ENCODE assay signal across 11 cellular contexts in the genomic region with DNA sequence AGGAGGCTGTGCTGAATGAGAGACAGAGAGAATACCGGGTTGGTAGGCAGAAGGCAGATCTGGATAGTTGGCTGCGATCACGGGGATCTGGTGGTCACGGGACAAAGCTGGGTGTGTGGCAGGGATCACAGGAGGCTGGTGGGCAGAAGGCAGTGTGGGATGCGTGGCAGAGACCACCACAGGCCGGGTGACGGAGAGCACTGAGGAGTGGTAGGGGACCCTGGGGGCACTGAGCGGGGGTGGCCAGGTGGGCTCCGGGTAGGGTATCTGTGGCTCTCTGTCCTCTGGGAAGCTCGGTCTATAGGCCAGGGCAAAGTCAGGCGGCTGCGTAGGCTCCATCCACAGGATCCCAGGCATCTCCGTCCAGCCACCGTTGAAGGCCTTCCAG. TPM values are rescaled to one million over a fixed set of nuclear protein-coding genes. Genes with fewer than 3 reads are reported as not detected.
A peak's percentile ranks its signal among the peaks of the same experiment; 100 is the strongest.
DNase-seq lines count a peak whose midpoint lies in the region; ATAC-seq and TF ChIP-seq lines count a peak whose summit lies in the region.
"Had no signal": no experiment of that assay in that cellular context is flagged by ENCODE, and none has a peak within 500 bp of the region (broad histone marks: within the 10 kb centered on the region; RNA-seq: fewer than 3 reads in every experiment).

No MANE protein-coding gene starts in this region.

- H3K36me3 ChIP-seq in colonic mucosa = no peaks in the 10 kb centered on the region
- H3K36me3 ChIP-seq in upper lobe of right lung = no peaks in the 10 kb centered on the region

- no peaks in the 10 kb centered on the region for H3K9me3 Mint-ChIP-seq in natural killer cell

- TF ChIP-seq CTCF in colonic mucosa (IDR thresholded peaks at IDR 0.05) (no peak), natural killer cell (IDR thresholded peaks at IDR 0.05) (no peak), upper lobe of right lung (IDR thresholded peaks at IDR 0.05) (no peak)

- H3K27ac Mint-ChIP-seq in natural killer cell = peak overlapping the region in 1 of 2 donors; percentile 22

- H3K9me3 ChIP-seq in colonic mucosa (no peaks in the 10 kb centered on the region), upper lobe of right lung (no peaks in the 10 kb centered on the region)

- peaks cover 18 to 43% of the 10 kb centered on the region in 2 donors for H3K4me1 Mint-ChIP-seq in natural killer cell

- no peak for ATAC-seq in Right ventricle myocardium inferior
- no peak for ATAC-seq in natural killer cell
- ATAC-seq in upper lobe of right lung = no peak
- no peak for ATAC-seq in HG03469 (IDR thresholded peaks at IDR 0.05; ENCODE audit: unreplicated experiment)
- ATAC-seq in GM21723 (IDR thresholded peaks at IDR 0.05; ENCODE audit: unreplicated experiment) = no peak

- no peaks in the 10 kb centered on the region for H3K27me3 ChIP-seq in colonic mucosa
- H3K27me3 ChIP-seq in upper lobe of right lung = no peaks in the 10 kb centered on the region

- intact Hi-C loops in Right ventricle myocardium inferior (cut with DNase I) (no loop called here), cardiac septum (cut with DNase I) (no loop called here), colonic mucosa (cut with DNase I) (no loop called here), natural killer cell (cut with micrococcal nuclease) (no loop called here), upper lobe of right lung (cut with DNase I) (loop anchor here (10.0 kb wide), 1 partner anchor 69 kb away; no protein-coding TSS in a partner anchor)

- H3K9ac ChIP-seq in colonic mucosa (ENCODE audit: low read depth in 2 of 2, low read length in 2 of 2) = peak overlapping the region; percentile 56 to 66

- H3K36me3 Mint-ChIP-seq in natural killer cell = no peaks in the 10 kb centered on the region

- H3K27me3 Mint-ChIP-seq in natural killer cell (ENCODE audit: low read depth in 2 of 2) = peaks cover 24 to 28% of the 10 kb centered on the region in 2 donors

- peak overlapping the region; percentile 57 for H3K4me3 Mint-ChIP-seq in natural killer cell

- H3K4me1 ChIP-seq in colonic mucosa (peaks cover 5% of the 10 kb centered on the region), upper lobe of right lung (peaks cover 30% of the 10 kb centered on the region)

- DNase-seq in Right ventricle myocardium inferior (ENCODE audit: missing footprints) (peak; percentile 54), cardiac septum (ENCODE audit: low spot score) (no peak), colonic mucosa (no peak), natural killer cell (no peak), upper lobe of right lung (no peak), NCI-H1105 treated with DMSO at 0.1 percent for 48 hours (lab: John Stamatoyannopoulos, UW) (no peak)

- H3K4me3 ChIP-seq in colonic mucosa = no peak overlapping the region
- H3K4me3 ChIP-seq in upper lobe of right lung = peak overlapping the region; percentile 39

- no peak overlapping the region for H3K27ac ChIP-seq in colonic mucosa
- H3K27ac ChIP-seq in upper lobe of right lung = no peak overlapping the region
- H3K27ac ChIP-seq: C4-2B had no signal

RNA-seq across cellular contexts. Expression of a gene that starts 1.4 kb away (rescaled TPM):
- total RNA-seq in Right ventricle myocardium inferior (26.7 TPM), cardiac septum (9.7 TPM), colonic mucosa (1 to 10 TPM; 4.9 to 8.8 TPM), natural killer cell (under 1 TPM; 0.23 to 0.40 (median 0.32) TPM), upper lobe of right lung (10.0 TPM)
- total RNA-seq: renal cortical epithelial cell had no signal

RNA-seq across cellular contexts. Expression of a gene that starts 20.7 kb away (rescaled TPM):
- total RNA-seq in Right ventricle myocardium inferior (1.6 TPM), cardiac septum (2.2 TPM), colonic mucosa (10 to 100 TPM; 11.6 to 20.0 TPM), natural killer cell (1 to 10 TPM; 1.3 to 7.9 (median 2.5) TPM), upper lobe of right lung (7.4 TPM)

RNA-seq across cellular contexts. Expression of a gene that starts 23.8 kb away (rescaled TPM):
- total RNA-seq in Right ventricle myocardium inferior (0.14 TPM), cardiac septum (0.24 TPM), colonic mucosa (under 1 TPM; 0.37 to 0.47 TPM), natural killer cell (not detected), upper lobe of right lung (0.41 TPM)
- total RNA-seq: dermis microvascular lymphatic vessel endothelial cell had no signal

RNA-seq across cellular contexts. Expression of a gene that starts 26.5 kb away (rescaled TPM):
- total RNA-seq in Right ventricle myocardium inferior = 48.7 TPM
- 74.0 TPM for total RNA-seq in cardiac septum
- 100 to 1,000 TPM in 1 of 2 donors, 10 to 100 TPM in 1; 87.4 to 159 TPM for total RNA-seq in colonic mucosa
- 10 to 100 TPM; 21.9 to 28.5 (median 23.6) TPM for total RNA-seq in natural killer cell
- 66.9 TPM for total RNA-seq in upper lobe of right lung

RNA-seq across cellular contexts. Expression of a gene that starts 29.4 kb away (rescaled TPM):
- total RNA-seq in Right ventricle myocardium inferior (14.6 TPM), cardiac septum (14.6 TPM), colonic mucosa (10 to 100 TPM; 31.1 to 64.6 TPM), natural killer cell (10 to 100 TPM; 48.1 to 55.6 (median 48.2) TPM), upper lobe of right lung (32.1 TPM)
